8 cellular contexts compared by ENCODE assay signal in genomic region chr9:37593877-37594448, GRCh38. TPM values are rescaled to one million over a fixed set of nuclear protein-coding genes. Genes with fewer than 3 reads are reported as not detected.
A peak's percentile ranks its signal among the peaks of the same experiment; 100 is the strongest.
DNase-seq lines count a peak whose midpoint lies in the region; ATAC-seq and TF ChIP-seq lines count a peak whose summit lies in the region.

No MANE protein-coding gene starts in this region.

- H3K4me3 Mint-ChIP-seq in activated T-helper 17 cell treated with anti-CD3 and anti-CD28 coated beads, Interleukin-2, amount 50 U/mL, for 72 hours, result peak overlapping the region; percentile 100
- H3K4me3 Mint-ChIP-seq in mesothelial cell of epicardium, result peak overlapping the region; percentile 24
- H3K4me3 Mint-ChIP-seq in CD14-positive monocyte, result no peak overlapping the region

- peaks cover 11% of the 10 kb centered on the region for H3K4me1 Mint-ChIP-seq in activated T-helper 17 cell treated with anti-CD3 and anti-CD28 coated beads, Interleukin-2, amount 50 U/mL, for 72 hours
- H3K4me1 Mint-ChIP-seq in mesothelial cell of epicardium, result peaks cover 20% of the 10 kb centered on the region
- peaks cover 34% of the 10 kb centered on the region for H3K4me1 Mint-ChIP-seq in CD14-positive monocyte

- no peak for TF ChIP-seq CTCF in mesothelial cell of epicardium (IDR thresholded peaks at IDR 0.05; ENCODE audit: unreplicated experiment)
- TF ChIP-seq CTCF in CD14-positive monocyte (IDR thresholded peaks at IDR 0.05), result no peak
- TF ChIP-seq CTCF in heart right ventricle (IDR thresholded peaks at IDR 0.05), result no peak

- DNase-seq in mesothelial cell of epicardium (ENCODE audit: low spot score in 2 of 2, unreplicated experiment in 2 of 2), result no peak
- no peak for DNase-seq in CD14-positive monocyte (ENCODE audit: low spot score)
- DNase-seq in heart right ventricle, result no peak
- DNase-seq in KBM-7, result no peak

- H3K36me3 ChIP-seq in ACC112 (ENCODE audit: insufficient read depth, low read length), result no peaks in the 10 kb centered on the region
- H3K36me3 ChIP-seq in heart right ventricle, result peaks cover 0 to 4% (median 0%) of the 10 kb centered on the region in 9 donors

- no peaks in the 10 kb centered on the region for H3K9me3 Mint-ChIP-seq in activated T-helper 17 cell treated with anti-CD3 and anti-CD28 coated beads, Interleukin-2, amount 50 U/mL, for 72 hours
- no peaks in the 10 kb centered on the region for H3K9me3 Mint-ChIP-seq in mesothelial cell of epicardium
- no peaks in the 10 kb centered on the region for H3K9me3 Mint-ChIP-seq in CD14-positive monocyte

- intact Hi-C loops in CD14-positive monocyte (cut with micrococcal nuclease), result loop anchor here (5.0 to 10.0 kb wide), 4 partner anchors 127 to 469 kb away; partner anchors contain the start of genes ZBTB5 (in 2 of the 2), DCAF10 (in 1 of the 2), SLC25A51 (in 1 of the 2) and ZCCHC7 (in 1 of the 2)
- intact Hi-C loops in heart right ventricle (cut with DNase I), result loop anchor here in 3 of 10 donors (10.0 kb wide), 3 partner anchors 51 to 191 kb away; partner anchors contain the start of genes EXOSC3 (in 1 of the 3) and FRMPD1 (in 1 of the 3)

- H3K9me3 ChIP-seq in heart right ventricle, result no peaks in the 10 kb centered on the region

- no peak for ATAC-seq in activated T-helper 17 cell treated with anti-CD3 and anti-CD28 coated beads, Interleukin-2, amount 50 U/mL, for 72 hours (replicated peaks)
- ATAC-seq in heart right ventricle, result no peak
- no peak for ATAC-seq in GM21529 (IDR thresholded peaks at IDR 0.05; ENCODE audit: unreplicated experiment)

- in situ Hi-C loops in KBM-7 (cut with MboI; ENCODE audit: low pct_unique_long_range_greater_than_20kb, low sequenced_read_pairs), result loop anchor here (25.0 kb wide), 1 partner anchor 493 kb away; no protein-coding TSS in a partner anchor

- H2AFZ ChIP-seq in ACC112 (ENCODE audit: low read length, unreplicated experiment), result peak overlapping the region; percentile 42

- H3K4me3 ChIP-seq in ACC112 (ENCODE audit: low read depth, low read length) (0 out of 2 replicates have a peak overlapping the region, but pooled peaks have one; percentile 7), GM08714 (ENCODE audit: low read length) (peak overlapping the region; percentile 36; the same call in 1 of the 2 replicates), heart right ventricle (peak overlapping the region in 3 of 10 donors; percentile 8 to 31 (median 21))

- H3K36me3 Mint-ChIP-seq in activated T-helper 17 cell treated with anti-CD3 and anti-CD28 coated beads, Interleukin-2, amount 50 U/mL, for 72 hours (ENCODE audit: low read depth), result peaks cover 37% of the 10 kb centered on the region
- no peaks in the 10 kb centered on the region for H3K36me3 Mint-ChIP-seq in mesothelial cell of epicardium
- peaks cover 4 to 5% of the 10 kb centered on the region in 2 donors for H3K36me3 Mint-ChIP-seq in CD14-positive monocyte

- H3K4me1 ChIP-seq in ACC112 (ENCODE audit: control insufficient read depth, insufficient read depth, low read length, unreplicated experiment) (peaks cover 30% of the 10 kb centered on the region), heart right ventricle (peaks cover 0 to 42% (median 21%) of the 10 kb centered on the region in 9 donors)

- no peaks in the 10 kb centered on the region for H3K27me3 ChIP-seq in ACC112 (ENCODE audit: insufficient read depth, low read length)
- peaks cover 0 to 16% (median 5%) of the 10 kb centered on the region in 7 donors for H3K27me3 ChIP-seq in heart right ventricle

- H3K79me2 ChIP-seq in ACC112 (ENCODE audit: control insufficient read depth, insufficient read depth, low read length, unreplicated experiment), result peaks cover 33% of the 10 kb centered on the region

- WGBS in heart right ventricle, 2 donors, result 85 to 89% methylated on average over 6 of the region's 6 CpGs

- no peak overlapping the region for H3K27ac Mint-ChIP-seq in activated T-helper 17 cell treated with anti-CD3 and anti-CD28 coated beads, Interleukin-2, amount 50 U/mL, for 72 hours
- H3K27ac Mint-ChIP-seq in mesothelial cell of epicardium (peak overlapping the region; percentile 30), CD14-positive monocyte (no peak overlapping the region)

- peaks cover 14% of the 10 kb centered on the region for H3K27me3 Mint-ChIP-seq in activated T-helper 17 cell treated with anti-CD3 and anti-CD28 coated beads, Interleukin-2, amount 50 U/mL, for 72 hours
- H3K27me3 Mint-ChIP-seq in mesothelial cell of epicardium (ENCODE audit: low read depth) (peaks cover 21% of the 10 kb centered on the region), CD14-positive monocyte (ENCODE audit: low read depth in 3 of 3) (peaks cover 6 to 11% (median 7%) of the 10 kb centered on the region in 3 donors)

- H3K27ac ChIP-seq in ACC112 (ENCODE audit: low read depth, low read length), result no peak overlapping the region
- no peak overlapping the region for H3K27ac ChIP-seq in heart right ventricle

RNA-seq across cellular contexts. Expression of gene TOMM5, which starts 1.6 kb away (rescaled TPM):
- 100 to 1,000 TPM in 1 of 2 donors, 10 to 100 TPM in 1; 77.7 to 158 TPM for total RNA-seq in activated T-helper 17 cell treated with anti-CD3 and anti-CD28 coated beads, Interleukin-2, amount 50 U/mL, for 72 hours
- total RNA-seq in mesothelial cell of epicardium, result 81.4 to 87.2 TPM (median 83.4 TPM) in 3 replicates
- 100 to 1,000 TPM; 112 to 117 TPM for polyA plus RNA-seq in CD14-positive monocyte
- 10 to 100 TPM; 45.7 to 62.9 (median 52.1) TPM for total RNA-seq in heart right ventricle
- 100 to 1,000 TPM in 1 of 2 donors, 10 to 100 TPM in 1; 74.1 to 145 TPM for polyA plus RNA-seq in heart right ventricle

RNA-seq across cellular contexts. Expression of gene FBXO10, which starts 17.8 kb away (rescaled TPM):
- 1 to 10 TPM; 3.6 to 4.8 TPM for total RNA-seq in activated T-helper 17 cell treated with anti-CD3 and anti-CD28 coated beads, Interleukin-2, amount 50 U/mL, for 72 hours
- 22.0 to 26.6 TPM (median 24.1 TPM) in 3 replicates for total RNA-seq in mesothelial cell of epicardium
- polyA plus RNA-seq in CD14-positive monocyte, result under 1 TPM in 1 of 2 donors, not detected in 1; 0.08 TPM
- total RNA-seq in heart right ventricle, result 1 to 10 TPM; 4.8 to 7.4 (median 5.9) TPM
- 1 to 10 TPM; 2.3 to 3.3 TPM for polyA plus RNA-seq in heart right ventricle

RNA-seq across cellular contexts. Expression of gene FRMPD1, which starts 56.8 kb away (rescaled TPM):
- not detected for total RNA-seq in activated T-helper 17 cell treated with anti-CD3 and anti-CD28 coated beads, Interleukin-2, amount 50 U/mL, for 72 hours
- total RNA-seq in mesothelial cell of epicardium (0.45 to 0.78 TPM (median 0.50 TPM) in 3 replicates), heart right ventricle (1 to 10 TPM in 3 of 10 donors, under 1 TPM in 7; 0.38 to 1.7 (median 0.67) TPM)
- polyA plus RNA-seq in CD14-positive monocyte (not detected), heart right ventricle (under 1 TPM; 0.03 to 0.22 TPM)

Comparison
In these comparisons a context has a peak if more than half of its experiments do, and no peak if none do; other contexts are left out.
1. H3K4me3 Mint-ChIP-seq: peak in activated T-helper 17 cell treated with anti-CD3 and anti-CD28 coated beads, Interleukin-2, amount 50 U/mL, for 72 hours (single experiment) and mesothelial cell of epicardium (single experiment); none in CD14-positive monocyte (0 of 2).